9 cellular contexts compared by ENCODE assay signal in the genomic region with DNA sequence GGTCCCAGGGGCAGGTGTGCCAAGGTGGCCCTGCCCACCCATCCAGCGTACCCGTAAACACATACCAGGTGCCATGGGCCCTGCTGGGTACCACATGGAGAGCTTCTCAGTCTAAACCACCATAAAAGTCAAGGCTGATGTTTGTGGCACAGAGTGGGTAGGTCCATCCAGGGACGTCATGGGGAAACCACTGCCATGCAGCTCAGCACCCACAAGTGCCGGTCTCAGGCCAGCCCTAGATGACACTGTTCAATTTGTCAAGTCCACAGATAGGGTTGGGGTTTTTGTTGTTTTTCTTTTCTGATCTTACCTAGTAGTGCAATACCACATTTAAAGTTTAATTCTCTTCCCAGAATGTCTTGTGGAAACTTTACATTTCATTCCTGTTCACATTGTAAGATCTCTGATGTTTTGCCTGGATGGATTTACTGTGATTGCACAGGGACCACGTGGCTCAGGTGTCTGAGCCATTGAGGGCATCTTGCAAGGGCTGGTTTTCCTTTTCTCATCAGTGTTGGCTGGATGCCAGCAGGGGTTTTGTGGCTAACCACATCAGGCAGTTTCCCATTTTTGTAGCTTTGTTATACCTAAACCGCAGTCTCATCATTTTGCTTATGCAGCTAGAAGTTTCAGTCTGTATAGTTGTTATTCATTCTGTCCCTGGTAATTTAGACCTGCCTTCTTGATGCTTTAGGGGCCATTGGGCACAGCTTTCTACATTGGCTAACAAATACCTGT.
DNase-seq lines count a peak whose midpoint lies in the region; ATAC-seq and TF ChIP-seq lines count a peak whose summit lies in the region.
"Had no signal": no experiment of that assay in that cellular context is flagged by ENCODE, and none has a peak within 500 bp of the region (broad histone marks: within the 10 kb centered on the region; RNA-seq: fewer than 3 reads in every experiment).

No MANE protein-coding gene starts in this region.

- intact Hi-C loops in vagina (cut with DNase I), result no loop called here

- H3K4me3 ChIP-seq in NB4 (ENCODE audit: low read depth, low read length) (no peak overlapping the region), vagina (no peak overlapping the region)
- H3K4me3 ChIP-seq in effector memory CD4-positive, alpha-beta T cell (ENCODE audit: insufficient read depth, low read depth, low read length, poor library complexity, severe bottlenecking), result no peak overlapping the region

- H3K36me3 ChIP-seq in effector memory CD4-positive, alpha-beta T cell (ENCODE audit: control insufficient read depth, insufficient read depth, low read length), result no peaks in the 10 kb centered on the region
- peaks cover 0 to 16% of the 10 kb centered on the region in 2 donors for H3K36me3 ChIP-seq in vagina

- peaks cover 15% of the 10 kb centered on the region for H3K4me1 ChIP-seq in effector memory CD4-positive, alpha-beta T cell (ENCODE audit: control insufficient read depth, insufficient read depth, low read length, poor library complexity, severe bottlenecking)
- no peaks in the 10 kb centered on the region for H3K4me1 ChIP-seq in vagina

- peaks cover 28% of the 10 kb centered on the region for H3K27me3 ChIP-seq in effector memory CD4-positive, alpha-beta T cell (replicated peaks; ENCODE audit: control insufficient read depth, insufficient read depth, low read length, poor library complexity, severe bottlenecking)
- H3K27me3 ChIP-seq in vagina, result no peaks in the 10 kb centered on the region

- ATAC-seq in GM18909 (IDR thresholded peaks at IDR 0.05; ENCODE audit: poor library complexity, unreplicated experiment), result peak; percentile 55
- ATAC-seq: right cardiac atrium had no signal

- DNase-seq in NB4 (ENCODE audit: low read depth) (peak; percentile 93), NCI-H524 treated with DMSO at 0.1 percent for 48 hours (lab: John Stamatoyannopoulos, UW) (no peak), vagina (ENCODE audit: extremely low spot score in 2 of 2) (no peak), COR-L47 (lab: John Stamatoyannopoulos, UW) (no peak)
- peak; percentile 89 to 94 for DNase-seq in activated CD4-positive, alpha-beta T cell treated with anti-CD3 and anti-CD28 coated beads for 4 hours
- DNase-seq in effector memory CD4-positive, alpha-beta T cell, result peak; percentile 79 to 82 (median 82)
- DNase-seq in stimulated activated CD8-positive, alpha-beta memory T cell treated with anti-CD3 and anti-CD28 coated beads, Interleukin-12 subunit alpha, Interleukin-12 subunit beta, amount 100 ng/mL, for 24 hours (ENCODE audit: extremely low read depth), result peak; percentile 75

- H3K27ac ChIP-seq in effector memory CD4-positive, alpha-beta T cell (ENCODE audit: insufficient read depth, low read length, poor library complexity, severe bottlenecking), result no peak overlapping the region
- no peak overlapping the region for H3K27ac ChIP-seq in vagina

- TF ChIP-seq CTCF in NB4 (IDR thresholded peaks at IDR 0.05; ENCODE audit: low read depth, low read length) (no peak), vagina (IDR thresholded peaks at IDR 0.05) (no peak)

- TF ChIP-seq POLR2A in NB4 (IDR thresholded peaks at IDR 0.05; ENCODE audit: extremely low read depth, insufficient read length) (no peak), vagina (IDR thresholded peaks at IDR 0.05) (no peak)

- H3K9me3 ChIP-seq in effector memory CD4-positive, alpha-beta T cell (ENCODE audit: control insufficient read depth, low read length), result no peaks in the 10 kb centered on the region
- no peaks in the 10 kb centered on the region for H3K9me3 ChIP-seq in vagina

Comparison
In these comparisons a context has a peak if more than half of its experiments do, and no peak if none do; other contexts are left out.
1. DNase-seq: peak in NB4 (single experiment), activated CD4-positive, alpha-beta T cell treated with anti-CD3 and anti-CD28 coated beads for 4 hours (2 of 2), effector memory CD4-positive, alpha-beta T cell (3 of 3) and stimulated activated CD8-positive, alpha-beta memory T cell treated with anti-CD3 and anti-CD28 coated beads, Interleukin-12 subunit alpha, Interleukin-12 subunit beta, amount 100 ng/mL, for 24 hours (single experiment); none in NCI-H524 treated with DMSO at 0.1 percent for 48 hours (single experiment), vagina (0 of 2) and COR-L47 (single experiment).